ENCODE assay signal across 42 cellular contexts in genomic region chr21:30628109-30628508, GRCh38. TPM values are rescaled to one million over a fixed set of nuclear protein-coding genes. Genes with fewer than 3 reads are reported as not detected.
"Had no signal": no experiment of that assay in that cellular context is flagged by ENCODE, and none has a peak within 500 bp of the region (broad histone marks: within the 10 kb centered on the region; RNA-seq: fewer than 3 reads in every experiment).

No MANE protein-coding gene starts in this region.

- H3K4me1 Mint-ChIP-seq: activated naive CD4-positive, alpha-beta T cell treated with anti-CD3 and anti-CD28 coated beads, Interleukin-2, amount 10 ng/mL, durations not matched to agents 7 days and 5 days; activated naive CD4-positive, alpha-beta T cell treated with anti-CD3 and anti-CD28 coated beads, Interleukin-2, amount 50 U/mL, for 24 hours; activated naive CD8-positive, alpha-beta T cell treated with anti-CD3 and anti-CD28 coated beads for 36 hours; activated naive CD8-positive, alpha-beta T cell treated with anti-CD3 and anti-CD28 coated beads, Interleukin-2, amount 10 ng/mL, durations not matched to agents 7 days and 5 days; activated naive CD8-positive, alpha-beta T cell treated with anti-CD3 and anti-CD28 coated beads, Interleukin-2, amount 50 U/mL, for 24 hours; activated T-helper 17 cell treated with anti-CD3 and anti-CD28 coated beads, Interleukin-2, amount 50 U/mL, for 72 hours; brain; central memory CD8-positive, alpha-beta T cell had no signal

- H3K9me3 ChIP-seq: adrenal gland, ascending aorta, body of pancreas had no signal

- H3K36me3 ChIP-seq: adrenal gland, ascending aorta, brain microvascular endothelial cell, breast epithelium, cardiac muscle cell had no signal

- H3K27ac Mint-ChIP-seq: activated naive CD4-positive, alpha-beta T cell treated with anti-CD3 and anti-CD28 coated beads for 36 hours; activated naive CD4-positive, alpha-beta T cell treated with anti-CD3 and anti-CD28 coated beads, Interleukin-2, amount 10 ng/mL, durations not matched to agents 7 days and 5 days; activated naive CD4-positive, alpha-beta T cell treated with anti-CD3 and anti-CD28 coated beads, Interleukin-2, amount 50 U/mL, for 24 hours; activated naive CD4-positive, alpha-beta T cell treated with anti-CD3 and anti-CD28 coated beads, Interleukin-2, amount 50 U/mL, for 72 hours; activated naive CD8-positive, alpha-beta T cell; activated naive CD8-positive, alpha-beta T cell treated with anti-CD3 and anti-CD28 coated beads for 36 hours; activated naive CD8-positive, alpha-beta T cell treated with anti-CD3 and anti-CD28 coated beads, Interleukin-2, amount 10 ng/mL, durations not matched to agents 7 days and 5 days; activated naive CD8-positive, alpha-beta T cell treated with anti-CD3 and anti-CD28 coated beads, Interleukin-2, amount 50 U/mL, for 24 hours; activated T-cell treated with anti-CD3 and anti-CD28 coated beads, Interleukin-2, amount 50 U/mL, for 72 hours; activated T-helper 1 cell treated with anti-CD3 and anti-CD28 coated beads, Interleukin-12 subunit alpha, Interleukin-12 subunit beta, Interleukin-2, Interleukin-4 antibody, amounts not matched to agents 30 ng/mL and 10 ng/mL and 1 ng/mL, durations not matched to agents 14 hours and 24 hours and 36 hours; activated T-helper 17 cell treated with anti-CD3 and anti-CD28 coated beads, Interleukin-2, amount 50 U/mL, for 72 hours; activated T-helper 2 cell treated with anti-CD3 and anti-CD28 coated beads, Interferon-gamma antibody, Interleukin-2, Interleukin-4, amounts not matched to agents 10 μg/mL and 5 μg/mL and 100 μg/mL, durations not matched to agents 14 hours and 24 hours and 36 hours; brain had no signal

- H3K4me3 Mint-ChIP-seq: activated naive CD4-positive, alpha-beta T cell treated with anti-CD3 and anti-CD28 coated beads for 36 hours; activated naive CD4-positive, alpha-beta T cell treated with anti-CD3 and anti-CD28 coated beads, Interleukin-2, amount 10 ng/mL, durations not matched to agents 7 days and 5 days; activated naive CD4-positive, alpha-beta T cell treated with anti-CD3 and anti-CD28 coated beads, Interleukin-2, amount 50 U/mL, for 24 hours; activated naive CD8-positive, alpha-beta T cell; activated naive CD8-positive, alpha-beta T cell treated with anti-CD3 and anti-CD28 coated beads for 36 hours; activated naive CD8-positive, alpha-beta T cell treated with anti-CD3 and anti-CD28 coated beads, Interleukin-2, amount 10 ng/mL, durations not matched to agents 7 days and 5 days; activated naive CD8-positive, alpha-beta T cell treated with anti-CD3 and anti-CD28 coated beads, Interleukin-2, amount 50 U/mL, for 24 hours; activated T-cell treated with anti-CD3 and anti-CD28 coated beads, Interleukin-2, amount 50 U/mL, for 4 hours; activated T-cell treated with anti-CD3 and anti-CD28 coated beads, Interleukin-2, amount 50 U/mL, for 72 hours; activated T-helper 1 cell treated with anti-CD3 and anti-CD28 coated beads, Interleukin-12 subunit alpha, Interleukin-12 subunit beta, Interleukin-2, Interleukin-4 antibody, amounts not matched to agents 30 ng/mL and 10 ng/mL and 1 ng/mL, durations not matched to agents 14 hours and 24 hours and 36 hours; activated T-helper 17 cell treated with anti-CD3 and anti-CD28 coated beads, Interleukin-2, amount 50 U/mL, for 72 hours; brain; central memory CD8-positive, alpha-beta T cell had no signal

- H3K4me1 ChIP-seq: adrenal gland, ascending aorta, body of pancreas, breast epithelium had no signal

- H3K27ac ChIP-seq: adrenal gland, ascending aorta, body of pancreas, brain microvascular endothelial cell, breast epithelium, cardiac muscle cell had no signal

- H3K36me3 Mint-ChIP-seq: activated naive CD4-positive, alpha-beta T cell treated with anti-CD3 and anti-CD28 coated beads, Interleukin-2, amount 10 ng/mL, durations not matched to agents 7 days and 5 days; activated naive CD4-positive, alpha-beta T cell treated with anti-CD3 and anti-CD28 coated beads, Interleukin-2, amount 50 U/mL, for 24 hours; activated naive CD4-positive, alpha-beta T cell treated with anti-CD3 and anti-CD28 coated beads, Interleukin-2, amount 50 U/mL, for 72 hours; activated naive CD8-positive, alpha-beta T cell; activated naive CD8-positive, alpha-beta T cell treated with anti-CD3 and anti-CD28 coated beads for 36 hours; activated naive CD8-positive, alpha-beta T cell treated with anti-CD3 and anti-CD28 coated beads, Interleukin-2, amount 10 ng/mL, durations not matched to agents 7 days and 5 days; brain had no signal

- H3K27me3 Mint-ChIP-seq: activated naive CD4-positive, alpha-beta T cell treated with anti-CD3 and anti-CD28 coated beads, Interleukin-2, amount 10 ng/mL, durations not matched to agents 7 days and 5 days; activated naive CD4-positive, alpha-beta T cell treated with anti-CD3 and anti-CD28 coated beads, Interleukin-2, amount 50 U/mL, for 24 hours; activated naive CD8-positive, alpha-beta T cell; activated naive CD8-positive, alpha-beta T cell treated with anti-CD3 and anti-CD28 coated beads, Interleukin-2, amount 10 ng/mL, durations not matched to agents 7 days and 5 days; activated naive CD8-positive, alpha-beta T cell treated with anti-CD3 and anti-CD28 coated beads, Interleukin-2, amount 50 U/mL, for 24 hours; activated T-helper 17 cell treated with anti-CD3 and anti-CD28 coated beads, Interleukin-2, amount 50 U/mL, for 72 hours; brain; central memory CD8-positive, alpha-beta T cell had no signal

- DNase-seq: activated effector memory CD4-positive, alpha-beta T cell treated with anti-CD3 and anti-CD28 coated beads, Interleukin-2, amount 50 U/mL, for 16 hours; activated effector memory CD4-positive, alpha-beta T cell treated with Interleukin-2 at 50 U/mL for 16 hours; activated gamma-delta T cell; activated gamma-delta T cell treated with Interleukin-2 at 50 U/mL for 16 hours; activated naive CD4-positive, alpha-beta T cell; activated naive CD4-positive, alpha-beta T cell treated with anti-CD3 and anti-CD28 coated beads for 36 hours; activated naive CD4-positive, alpha-beta T cell treated with anti-CD3 and anti-CD28 coated beads, Interleukin-2, amount 10 ng/mL, durations not matched to agents 7 days and 5 days; activated naive CD4-positive, alpha-beta T cell treated with anti-CD3 and anti-CD28 coated beads, Interleukin-2, amount 50 U/mL, for 16 hours; activated naive CD4-positive, alpha-beta T cell treated with Interleukin-2 at 50 U/mL for 16 hours; activated naive CD8-positive, alpha-beta T cell treated with anti-CD3 and anti-CD28 coated beads for 36 hours; activated naive CD8-positive, alpha-beta T cell treated with anti-CD3 and anti-CD28 coated beads, Interleukin-2, amount 10 ng/mL, durations not matched to agents 7 days and 5 days; activated naive CD8-positive, alpha-beta T cell treated with anti-CD3 and anti-CD28 coated beads, Interleukin-2, amount 50 U/mL, for 24 hours; activated T-cell treated with anti-CD3 and anti-CD28 coated beads, Interleukin-2, amount 50 U/mL, for 4 hours; activated T-cell treated with anti-CD3 and anti-CD28 coated beads, Interleukin-2, amount 50 U/mL, for 48 hours; activated T-cell treated with anti-CD3 and anti-CD28 coated beads, Interleukin-2, amount 50 U/mL, for 72 hours; adrenal gland; amniotic stem cell; amygdala; anterior cingulate cortex; aorta; body of pancreas; brain microvascular endothelial cell; caudate nucleus; central memory CD4-positive, alpha-beta T cell; cerebellar nuclear complex had no signal

- H3K9me3 Mint-ChIP-seq: activated naive CD4-positive, alpha-beta T cell treated with anti-CD3 and anti-CD28 coated beads for 36 hours; activated naive CD4-positive, alpha-beta T cell treated with anti-CD3 and anti-CD28 coated beads, Interleukin-2, amount 50 U/mL, for 24 hours; activated naive CD4-positive, alpha-beta T cell treated with anti-CD3 and anti-CD28 coated beads, Interleukin-2, amount 50 U/mL, for 72 hours; activated naive CD8-positive, alpha-beta T cell treated with anti-CD3 and anti-CD28 coated beads for 36 hours; activated naive CD8-positive, alpha-beta T cell treated with anti-CD3 and anti-CD28 coated beads, Interleukin-2, amount 10 ng/mL, durations not matched to agents 7 days and 5 days; activated naive CD8-positive, alpha-beta T cell treated with anti-CD3 and anti-CD28 coated beads, Interleukin-2, amount 50 U/mL, for 24 hours; activated T-cell treated with anti-CD3 and anti-CD28 coated beads, Interleukin-2, amount 50 U/mL, for 4 hours; activated T-helper 2 cell treated with anti-CD3 and anti-CD28 coated beads, Interferon-gamma antibody, Interleukin-2, Interleukin-4, amounts not matched to agents 10 μg/mL and 5 μg/mL and 100 μg/mL, durations not matched to agents 14 hours and 24 hours and 36 hours had no signal

- H3K4me3 ChIP-seq: adrenal gland, ascending aorta, body of pancreas, breast epithelium, cardiac muscle cell had no signal

- ATAC-seq: activated naive CD4-positive, alpha-beta T cell treated with anti-CD3 and anti-CD28 coated beads, Interleukin-2, amount 50 U/mL, for 72 hours; activated naive CD8-positive, alpha-beta T cell treated with anti-CD3 and anti-CD28 coated beads, Interleukin-2, amount 50 U/mL, for 24 hours; activated T-cell treated with anti-CD3 and anti-CD28 coated beads, Interleukin-2, amount 50 U/mL, for 4 hours; activated T-cell treated with anti-CD3 and anti-CD28 coated beads, Interleukin-2, amount 50 U/mL, for 72 hours; activated T-helper 17 cell treated with anti-CD3 and anti-CD28 coated beads, Interleukin-2, amount 50 U/mL, for 72 hours; body of pancreas had no signal

- H3K27me3 ChIP-seq: adrenal gland, ascending aorta, body of pancreas, brain microvascular endothelial cell, breast epithelium, cardiac muscle cell had no signal

RNA-seq across cellular contexts. Expression of gene KRTAP20-2, which starts 6.9 kb away (rescaled TPM):
- total RNA-seq: activated naive CD4-positive, alpha-beta T cell treated with anti-CD3 and anti-CD28 coated beads for 36 hours; activated naive CD4-positive, alpha-beta T cell treated with anti-CD3 and anti-CD28 coated beads, Interleukin-2, amount 50 U/mL, for 72 hours; activated naive CD8-positive, alpha-beta T cell treated with anti-CD3 and anti-CD28 coated beads for 36 hours; activated naive CD8-positive, alpha-beta T cell treated with anti-CD3 and anti-CD28 coated beads, Interleukin-2, amount 10 ng/mL, durations not matched to agents 7 days and 5 days; activated T-cell treated with anti-CD3 and anti-CD28 coated beads, Interleukin-2, amount 50 U/mL, for 4 hours; activated T-cell treated with anti-CD3 and anti-CD28 coated beads, Interleukin-2, amount 50 U/mL, for 72 hours; activated T-helper 1 cell treated with anti-CD3 and anti-CD28 coated beads, Interleukin-12 subunit alpha, Interleukin-12 subunit beta, Interleukin-2, Interleukin-4 antibody, amounts not matched to agents 30 ng/mL and 10 ng/mL and 1 ng/mL, durations not matched to agents 14 hours and 24 hours and 36 hours; activated T-helper 17 cell treated with anti-CD3 and anti-CD28 coated beads, Interleukin-2, amount 50 U/mL, for 72 hours; activated T-helper 2 cell treated with anti-CD3 and anti-CD28 coated beads, Interferon-gamma antibody, Interleukin-2, Interleukin-4, amounts not matched to agents 10 μg/mL and 5 μg/mL and 100 μg/mL, durations not matched to agents 14 hours and 24 hours and 36 hours; adrenal gland; aorta; ascending aorta; astrocyte; body of pancreas; breast epithelium; bronchial epithelial cell; cardiac muscle cell; cardiac septum; cerebellum; chondrocyte had no signal
- polyA plus RNA-seq: adipose tissue, adrenal gland, aorta, cardiac muscle cell had no signal

RNA-seq across cellular contexts. Expression of gene KRTAP20-4, which starts 7.7 kb away (rescaled TPM):
- total RNA-seq: activated naive CD4-positive, alpha-beta T cell treated with anti-CD3 and anti-CD28 coated beads for 36 hours; activated naive CD4-positive, alpha-beta T cell treated with anti-CD3 and anti-CD28 coated beads, Interleukin-2, amount 50 U/mL, for 72 hours; activated naive CD8-positive, alpha-beta T cell treated with anti-CD3 and anti-CD28 coated beads for 36 hours; activated naive CD8-positive, alpha-beta T cell treated with anti-CD3 and anti-CD28 coated beads, Interleukin-2, amount 10 ng/mL, durations not matched to agents 7 days and 5 days; activated T-cell treated with anti-CD3 and anti-CD28 coated beads, Interleukin-2, amount 50 U/mL, for 4 hours; activated T-cell treated with anti-CD3 and anti-CD28 coated beads, Interleukin-2, amount 50 U/mL, for 72 hours; activated T-helper 1 cell treated with anti-CD3 and anti-CD28 coated beads, Interleukin-12 subunit alpha, Interleukin-12 subunit beta, Interleukin-2, Interleukin-4 antibody, amounts not matched to agents 30 ng/mL and 10 ng/mL and 1 ng/mL, durations not matched to agents 14 hours and 24 hours and 36 hours; activated T-helper 17 cell treated with anti-CD3 and anti-CD28 coated beads, Interleukin-2, amount 50 U/mL, for 72 hours; activated T-helper 2 cell treated with anti-CD3 and anti-CD28 coated beads, Interferon-gamma antibody, Interleukin-2, Interleukin-4, amounts not matched to agents 10 μg/mL and 5 μg/mL and 100 μg/mL, durations not matched to agents 14 hours and 24 hours and 36 hours; adrenal gland; aorta; ascending aorta; astrocyte; body of pancreas; breast epithelium; bronchial epithelial cell; cardiac muscle cell; cardiac septum; cerebellum; chondrocyte had no signal
- polyA plus RNA-seq: adipose tissue, adrenal gland, aorta, cardiac muscle cell had no signal

RNA-seq across cellular contexts. Expression of gene KRTAP20-1, which starts 11.9 kb away (rescaled TPM):
- total RNA-seq: activated naive CD4-positive, alpha-beta T cell treated with anti-CD3 and anti-CD28 coated beads for 36 hours; activated naive CD4-positive, alpha-beta T cell treated with anti-CD3 and anti-CD28 coated beads, Interleukin-2, amount 50 U/mL, for 72 hours; activated naive CD8-positive, alpha-beta T cell treated with anti-CD3 and anti-CD28 coated beads for 36 hours; activated naive CD8-positive, alpha-beta T cell treated with anti-CD3 and anti-CD28 coated beads, Interleukin-2, amount 10 ng/mL, durations not matched to agents 7 days and 5 days; activated T-cell treated with anti-CD3 and anti-CD28 coated beads, Interleukin-2, amount 50 U/mL, for 4 hours; activated T-cell treated with anti-CD3 and anti-CD28 coated beads, Interleukin-2, amount 50 U/mL, for 72 hours; activated T-helper 1 cell treated with anti-CD3 and anti-CD28 coated beads, Interleukin-12 subunit alpha, Interleukin-12 subunit beta, Interleukin-2, Interleukin-4 antibody, amounts not matched to agents 30 ng/mL and 10 ng/mL and 1 ng/mL, durations not matched to agents 14 hours and 24 hours and 36 hours; activated T-helper 17 cell treated with anti-CD3 and anti-CD28 coated beads, Interleukin-2, amount 50 U/mL, for 72 hours; activated T-helper 2 cell treated with anti-CD3 and anti-CD28 coated beads, Interferon-gamma antibody, Interleukin-2, Interleukin-4, amounts not matched to agents 10 μg/mL and 5 μg/mL and 100 μg/mL, durations not matched to agents 14 hours and 24 hours and 36 hours; adrenal gland; aorta; ascending aorta; astrocyte; body of pancreas; breast epithelium; bronchial epithelial cell; cardiac muscle cell; cardiac septum; cerebellum; chondrocyte had no signal
- polyA plus RNA-seq: adipose tissue, adrenal gland, aorta, cardiac muscle cell had no signal

RNA-seq across cellular contexts. Expression of gene KRTAP6-1, which starts 14.4 kb away (rescaled TPM):
- total RNA-seq: activated naive CD4-positive, alpha-beta T cell treated with anti-CD3 and anti-CD28 coated beads for 36 hours; activated naive CD4-positive, alpha-beta T cell treated with anti-CD3 and anti-CD28 coated beads, Interleukin-2, amount 50 U/mL, for 72 hours; activated naive CD8-positive, alpha-beta T cell treated with anti-CD3 and anti-CD28 coated beads for 36 hours; activated naive CD8-positive, alpha-beta T cell treated with anti-CD3 and anti-CD28 coated beads, Interleukin-2, amount 10 ng/mL, durations not matched to agents 7 days and 5 days; activated T-cell treated with anti-CD3 and anti-CD28 coated beads, Interleukin-2, amount 50 U/mL, for 4 hours; activated T-cell treated with anti-CD3 and anti-CD28 coated beads, Interleukin-2, amount 50 U/mL, for 72 hours; activated T-helper 1 cell treated with anti-CD3 and anti-CD28 coated beads, Interleukin-12 subunit alpha, Interleukin-12 subunit beta, Interleukin-2, Interleukin-4 antibody, amounts not matched to agents 30 ng/mL and 10 ng/mL and 1 ng/mL, durations not matched to agents 14 hours and 24 hours and 36 hours; activated T-helper 17 cell treated with anti-CD3 and anti-CD28 coated beads, Interleukin-2, amount 50 U/mL, for 72 hours; activated T-helper 2 cell treated with anti-CD3 and anti-CD28 coated beads, Interferon-gamma antibody, Interleukin-2, Interleukin-4, amounts not matched to agents 10 μg/mL and 5 μg/mL and 100 μg/mL, durations not matched to agents 14 hours and 24 hours and 36 hours; adrenal gland; aorta; ascending aorta; astrocyte; body of pancreas; breast epithelium; bronchial epithelial cell; cardiac muscle cell; cardiac septum; cerebellum; chondrocyte had no signal
- polyA plus RNA-seq: adipose tissue, adrenal gland, aorta, cardiac muscle cell had no signal

RNA-seq across cellular contexts. Expression of gene KRTAP20-3, which starts 14.6 kb away (rescaled TPM):
- total RNA-seq: activated naive CD4-positive, alpha-beta T cell treated with anti-CD3 and anti-CD28 coated beads for 36 hours; activated naive CD4-positive, alpha-beta T cell treated with anti-CD3 and anti-CD28 coated beads, Interleukin-2, amount 50 U/mL, for 72 hours; activated naive CD8-positive, alpha-beta T cell treated with anti-CD3 and anti-CD28 coated beads for 36 hours; activated naive CD8-positive, alpha-beta T cell treated with anti-CD3 and anti-CD28 coated beads, Interleukin-2, amount 10 ng/mL, durations not matched to agents 7 days and 5 days; activated T-cell treated with anti-CD3 and anti-CD28 coated beads, Interleukin-2, amount 50 U/mL, for 4 hours; activated T-cell treated with anti-CD3 and anti-CD28 coated beads, Interleukin-2, amount 50 U/mL, for 72 hours; activated T-helper 1 cell treated with anti-CD3 and anti-CD28 coated beads, Interleukin-12 subunit alpha, Interleukin-12 subunit beta, Interleukin-2, Interleukin-4 antibody, amounts not matched to agents 30 ng/mL and 10 ng/mL and 1 ng/mL, durations not matched to agents 14 hours and 24 hours and 36 hours; activated T-helper 17 cell treated with anti-CD3 and anti-CD28 coated beads, Interleukin-2, amount 50 U/mL, for 72 hours; activated T-helper 2 cell treated with anti-CD3 and anti-CD28 coated beads, Interferon-gamma antibody, Interleukin-2, Interleukin-4, amounts not matched to agents 10 μg/mL and 5 μg/mL and 100 μg/mL, durations not matched to agents 14 hours and 24 hours and 36 hours; adrenal gland; aorta; ascending aorta; astrocyte; body of pancreas; breast epithelium; bronchial epithelial cell; cardiac muscle cell; cardiac septum; cerebellum; chondrocyte had no signal
- polyA plus RNA-seq: adipose tissue, adrenal gland, aorta, cardiac muscle cell had no signal
